ENCODE assay signal across 8 cellular contexts in genomic region chr10:44864637-44865288, GRCh38. TPM values are rescaled to one million over a fixed set of nuclear protein-coding genes. Genes with fewer than 3 reads are reported as not detected.
DNase-seq lines count a peak whose midpoint lies in the region; ATAC-seq and TF ChIP-seq lines count a peak whose summit lies in the region.

No MANE protein-coding gene starts in this region.

- H4K20me1 ChIP-seq in hepatocyte (ENCODE audit: insufficient read depth, poor library complexity, severe bottlenecking), result no peaks in the 10 kb centered on the region

- H3K4me1 ChIP-seq in hepatocyte (ENCODE audit: insufficient read depth) (peaks cover 26% of the 10 kb centered on the region), aorta (ENCODE audit: control insufficient read depth in 1 of 2, insufficient read depth in 2 of 2, low read length in 2 of 2) (no peaks in the 10 kb centered on the region)

- H3K4me2 ChIP-seq in hepatocyte, result peak overlapping the region; percentile 80

- WGBS in hepatocyte (ENCODE audit: low lambda C conversion rate, missing lambda C conversion rate), result 2% methylated on average over 42 of the region's 42 CpGs
- 0% methylated on average over 42 of the region's 42 CpGs for WGBS in aorta, 2 donors

- no peaks in the 10 kb centered on the region for H3K36me3 ChIP-seq in hepatocyte (replicated peaks; ENCODE audit: insufficient read depth, low read depth)
- H3K36me3 ChIP-seq in aorta (ENCODE audit: control insufficient read depth in 1 of 2, insufficient read depth in 2 of 2, low read length in 1 of 2), result no peaks in the 10 kb centered on the region

- H3K4me3 ChIP-seq in GM12865 (ENCODE audit: low read depth, low read length), result peak overlapping the region; percentile 43
- peak overlapping the region; percentile 51 for H3K4me3 ChIP-seq in astrocyte of the cerebellum (ENCODE audit: low read depth, low read length)
- peak overlapping the region; percentile 11 for H3K4me3 ChIP-seq in hepatocyte
- peak overlapping the region in 1 of 2 donors; percentile 47 for H3K4me3 ChIP-seq in aorta (ENCODE audit: low read length in 2 of 2)

- intact Hi-C loops in aorta (cut with DNase I), result loop anchor here (2.0 to 5.0 kb wide), 2 partner anchors 1194 to 1197 kb away; no protein-coding TSS in a partner anchor

- peak overlapping the region; percentile 64 for H2AFZ ChIP-seq in hepatocyte

- in situ Hi-C loops in astrocyte of the cerebellum (cut with HindIII; ENCODE audit: low sequenced_read_pairs), result loop anchor here (25.0 kb wide), 2 partner anchors 552 to 1177 kb away; no protein-coding TSS in a partner anchor

- H3K27me3 ChIP-seq in hepatocyte (peaks cover 2% of the 10 kb centered on the region), aorta (ENCODE audit: control insufficient read depth in 1 of 2, insufficient read depth in 2 of 2, low read length in 1 of 2) (no peaks in the 10 kb centered on the region)

- ATAC-seq in HG02759 (IDR thresholded peaks at IDR 0.05; ENCODE audit: unreplicated experiment) (peak; percentile 96), aorta (ENCODE audit: low FRiP score) (peak; percentile 96)

- no peaks in the 10 kb centered on the region for H3K79me2 ChIP-seq in hepatocyte

- DNase-seq in GM12865 (ENCODE audit: low read depth) (peak; percentile 68), NCI-H128 (lab: John Stamatoyannopoulos, UW; ENCODE audit: unreplicated experiment) (peak; percentile 4), T-helper 9 cell (peak; percentile 83), astrocyte of the cerebellum (ENCODE audit: low read depth) (peak; percentile 57), hepatocyte (ENCODE audit: low spot score) (peak; percentile 94), renal cortical epithelial cell (ENCODE audit: low read depth) (peak; percentile 44), aorta (peak; percentile 94 to 99)

- no peaks in the 10 kb centered on the region for H3K9me3 ChIP-seq in hepatocyte (ENCODE audit: low read depth)
- no peaks in the 10 kb centered on the region for H3K9me3 ChIP-seq in aorta (ENCODE audit: control insufficient read depth, low read length)

- H3K27ac ChIP-seq in hepatocyte (peak overlapping the region; percentile 75), aorta (ENCODE audit: low read depth in 1 of 2, low read length in 2 of 2) (no peak overlapping the region)

- TF ChIP-seq CTCF in GM12865 (IDR thresholded peaks at IDR 0.05; ENCODE audit: insufficient read depth, low read depth, low read length, missing control alignments) (peak; percentile 96), astrocyte of the cerebellum (IDR thresholded peaks at IDR 0.05; ENCODE audit: low read depth, low read length, missing control alignments) (peak; percentile 94), hepatocyte (IDR thresholded peaks at IDR 0.05; ENCODE audit: poor library complexity) (peak; percentile 99)

- H3K9me2 ChIP-seq in hepatocyte (replicated peaks; ENCODE audit: insufficient read depth), result no peaks in the 10 kb centered on the region

RNA-seq across cellular contexts. Expression of gene TMEM72, which starts 46.4 kb away (rescaled TPM):
- total RNA-seq in hepatocyte, result 0.13 TPM in 1 of 2 replicates, not detected in the other
- 0.69 TPM in 1 of 2 replicates, not detected in the other for polyA plus RNA-seq in hepatocyte
- total RNA-seq in renal cortical epithelial cell, result 0.15 TPM in 1 of 2 replicates, not detected in the other
- total RNA-seq in aorta, result not detected
- not detected for polyA plus RNA-seq in aorta

Comparison
In these comparisons a context has a peak if more than half of its experiments do, and no peak if none do; other contexts are left out.
1. DNase-seq: peak in every context shown above with its lines; median percentile 96 in aorta; 94 in hepatocyte; 83 in T-helper 9 cell; 68 in GM12865; 57 in astrocyte of the cerebellum; 44 in renal cortical epithelial cell; 4 in NCI-H128.